ENCODE assay signal across 11 cellular contexts in the genomic region with DNA sequence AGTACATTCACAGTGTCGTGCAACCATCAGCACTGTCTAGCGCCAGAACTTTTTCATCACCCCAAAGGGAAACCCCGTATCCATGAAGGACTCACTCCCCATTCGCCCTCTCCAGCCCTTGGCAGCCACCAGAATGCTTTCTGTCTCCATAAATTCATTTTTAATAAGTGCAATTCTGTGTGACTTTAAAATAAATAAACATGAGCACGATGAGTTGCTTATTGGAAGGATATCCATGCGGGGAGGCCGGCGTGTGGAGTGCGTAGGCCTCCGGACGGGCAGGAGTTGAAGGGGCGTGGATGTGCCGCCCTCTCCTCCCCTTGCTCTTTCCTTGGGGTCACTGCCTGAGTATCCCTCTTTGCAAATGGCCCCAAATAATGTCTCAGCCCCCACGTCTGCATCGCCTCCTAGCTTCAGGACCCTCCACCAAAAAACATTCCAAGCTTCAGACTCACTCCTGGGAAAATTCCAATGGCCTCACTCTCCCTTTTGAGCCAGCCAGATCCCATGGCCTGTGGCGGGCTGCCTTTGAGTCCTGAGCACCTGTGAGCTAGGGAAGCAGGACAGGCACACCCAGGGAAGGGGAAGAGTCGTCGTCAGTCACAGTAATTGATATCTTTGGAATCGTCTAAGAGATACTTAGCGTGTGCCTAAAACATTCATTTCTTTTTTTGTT.
DNase-seq lines count a peak whose midpoint lies in the region; ATAC-seq, FAIRE-seq and TF ChIP-seq lines count a peak whose summit lies in the region.
"Had no signal": no experiment of that assay in that cellular context is flagged by ENCODE, and none has a peak within 500 bp of the region (broad histone marks: within the 10 kb centered on the region; RNA-seq: fewer than 3 reads in every experiment).

No MANE protein-coding gene starts in this region.

- FAIRE-seq in HepG2 (lab: Jason Lieb, UNC), result no peak
- FAIRE-seq: kidney had no signal

- peak overlapping the region; percentile 85 for H3K4me3 Mint-ChIP-seq in activated naive CD4-positive, alpha-beta T cell treated with anti-CD3 and anti-CD28 coated beads, Interleukin-2, amount 10 ng/mL, durations not matched to agents 7 days and 5 days
- H3K4me3 Mint-ChIP-seq in activated T-helper 2 cell treated with anti-CD3 and anti-CD28 coated beads, Interferon-gamma antibody, Interleukin-2, Interleukin-4, amounts not matched to agents 10 μg/mL and 5 μg/mL and 100 μg/mL, durations not matched to agents 14 hours and 24 hours and 36 hours (ENCODE audit: low read depth), result peak overlapping the region; percentile 77
- H3K4me3 Mint-ChIP-seq in type B pancreatic cell, result no peak overlapping the region

- WGBS in HepG2 (ENCODE audit: low lambda C conversion rate), result 96% methylated on average over 20 of the region's 20 CpGs

- H3K27ac ChIP-seq in HepG2 (ENCODE audit: extremely low read length, insufficient read depth, low read length), result no peak overlapping the region

- peaks cover 9 to 28% of the 10 kb centered on the region in 2 experiments for H3K36me3 ChIP-seq in HepG2 (replicated peaks in 1 of 2; ENCODE audit: control insufficient read depth in 1 of 2, insufficient read depth in 2 of 2, low read length in 2 of 2)
- H3K36me3 ChIP-seq: right lobe of liver had no signal

- CTCF ChIA-PET in activated naive CD4-positive, alpha-beta T cell treated with anti-CD3 and anti-CD28 coated beads, Interleukin-2, amount 10 ng/mL, durations not matched to agents 7 days and 5 days (lab: Charles Lee), result interaction anchor here (1.0 kb wide), 1 partner anchor 17 kb away, joined by 3 read pairs; no protein-coding TSS in a partner anchor
- CTCF ChIA-PET in HepG2 (lab: Yijun Ruan, JAX; ENCODE audit: low intra/inter-chr PET ratio, low total read pairs), result no interaction called here

- H2AFZ ChIP-seq in HepG2 (ENCODE audit: low read length), result no peak overlapping the region

- TF ChIP-seq EP300 in HepG2 (IDR thresholded peaks at IDR 0.05; ENCODE audit: low read depth in 2 of 2, low read length in 2 of 2) (no peak), HepG2 (CRISPR knock-in tag; IDR thresholded peaks at IDR 0.05; ENCODE audit: borderline replicate concordance) (no peak)

- H3K9me3 ChIP-seq in HepG2 (ENCODE audit: low read length), result no peaks in the 10 kb centered on the region
- H3K9me3 ChIP-seq: right lobe of liver had no signal

- TF ChIP-seq CTCF in HepG2 (CRISPR knock-in tag; IDR thresholded peaks at IDR 0.05) (no peak), type B pancreatic cell (conservative IDR thresholded peaks at IDR 0.05) (no peak)

- peaks cover 90% of the 10 kb centered on the region for H3K4me1 Mint-ChIP-seq in activated naive CD4-positive, alpha-beta T cell treated with anti-CD3 and anti-CD28 coated beads, Interleukin-2, amount 10 ng/mL, durations not matched to agents 7 days and 5 days
- H3K4me1 Mint-ChIP-seq in activated T-helper 2 cell treated with anti-CD3 and anti-CD28 coated beads, Interferon-gamma antibody, Interleukin-2, Interleukin-4, amounts not matched to agents 10 μg/mL and 5 μg/mL and 100 μg/mL, durations not matched to agents 14 hours and 24 hours and 36 hours (ENCODE audit: low read depth), result peaks cover 66% of the 10 kb centered on the region
- H3K4me1 Mint-ChIP-seq in type B pancreatic cell (ENCODE audit: unreplicated experiment), result peaks cover 46% of the 10 kb centered on the region

- no peak for TF ChIP-seq POLR2A in HepG2 (IDR thresholded peaks at IDR 0.05; ENCODE audit: insufficient read depth in 1 of 2, low read depth in 2 of 2, low read length in 2 of 2)

- H3K27ac Mint-ChIP-seq in activated naive CD4-positive, alpha-beta T cell treated with anti-CD3 and anti-CD28 coated beads, Interleukin-2, amount 10 ng/mL, durations not matched to agents 7 days and 5 days, result peak overlapping the region; percentile 98
- H3K27ac Mint-ChIP-seq in activated T-helper 2 cell treated with anti-CD3 and anti-CD28 coated beads, Interferon-gamma antibody, Interleukin-2, Interleukin-4, amounts not matched to agents 10 μg/mL and 5 μg/mL and 100 μg/mL, durations not matched to agents 14 hours and 24 hours and 36 hours, result peak overlapping the region; percentile 99
- peak overlapping the region; percentile 43 for H3K27ac Mint-ChIP-seq in type B pancreatic cell

- TF ChIP-seq RAD21 in HepG2 (CRISPR knock-in tag; IDR thresholded peaks at IDR 0.05), result no peak

- peaks cover 48% of the 10 kb centered on the region for H3K36me3 Mint-ChIP-seq in activated naive CD4-positive, alpha-beta T cell treated with anti-CD3 and anti-CD28 coated beads, Interleukin-2, amount 10 ng/mL, durations not matched to agents 7 days and 5 days
- peaks cover 22% of the 10 kb centered on the region for H3K36me3 Mint-ChIP-seq in activated T-helper 2 cell treated with anti-CD3 and anti-CD28 coated beads, Interferon-gamma antibody, Interleukin-2, Interleukin-4, amounts not matched to agents 10 μg/mL and 5 μg/mL and 100 μg/mL, durations not matched to agents 14 hours and 24 hours and 36 hours (ENCODE audit: low read depth)
- peaks cover 4% of the 10 kb centered on the region for H3K36me3 Mint-ChIP-seq in type B pancreatic cell

- BruUV-seq in HepG2 (replicated peaks; lab: Mats Ljungman, UMichigan), result no TSS peak

- peaks cover 26% of the 10 kb centered on the region; the same call in 1 of the 2 replicates for H4K20me1 ChIP-seq in HepG2 (ENCODE audit: insufficient read depth, low read length)

- intact Hi-C loops in activated T-helper 2 cell treated with anti-CD3 and anti-CD28 coated beads, Interferon-gamma antibody, Interleukin-2, Interleukin-4, amounts not matched to agents 10 μg/mL and 5 μg/mL and 100 μg/mL, durations not matched to agents 14 hours and 24 hours and 36 hours (cut with micrococcal nuclease), result loop anchor here (5.0 kb wide), 1 partner anchor 200 kb away; no protein-coding TSS in a partner anchor
- intact Hi-C loops in HepG2 (cut with micrococcal nuclease; ENCODE audit: unreplicated experiment), result no loop called here

- no peaks in the 10 kb centered on the region; a peak in 1 of 5 replicates for H3K27me3 ChIP-seq in HepG2 (ENCODE audit: control insufficient read depth in 1 of 2, insufficient read depth in 2 of 2, low read length in 2 of 2)
- H3K27me3 ChIP-seq: right lobe of liver had no signal

- ATAC-seq in HepG2 (no peak), HG02938 (IDR thresholded peaks at IDR 0.05; ENCODE audit: unreplicated experiment) (no peak)
- ATAC-seq: right lobe of liver had no signal

- peaks cover 49% of the 10 kb centered on the region for H3K79me2 ChIP-seq in HepG2 (ENCODE audit: insufficient read depth, low read length)

- in situ Hi-C loops in HepG2 (cut with HindIII; ENCODE audit: extremely low pct_ligation_motif_present, low pct_unique_long_range_greater_than_20kb), result no loop called here

- peaks cover 17% of the 10 kb centered on the region for H3K4me1 ChIP-seq in HepG2 (ENCODE audit: insufficient read depth, low read length)

- DNase-seq in activated naive CD4-positive, alpha-beta T cell treated with anti-CD3 and anti-CD28 coated beads, Interleukin-2, amount 10 ng/mL, durations not matched to agents 7 days and 5 days, result no peak
- no peak for DNase-seq in activated naive CD4-positive, alpha-beta T cell treated with Interleukin-2 at 50 U/mL for 16 hours
- DNase-seq in activated T-helper 2 cell treated with anti-CD3 and anti-CD28 coated beads, Interferon-gamma antibody, Interleukin-2, Interleukin-4, amounts not matched to agents 10 μg/mL and 5 μg/mL and 100 μg/mL, durations not matched to agents 14 hours and 24 hours and 36 hours (ENCODE audit: low spot score), result no peak
- DNase-seq in HepG2 (ENCODE audit: low spot score) (no peak), type B pancreatic cell (ENCODE audit: extremely low spot score, unreplicated experiment) (no peak), NCI-H748 (lab: John Stamatoyannopoulos, UW; ENCODE audit: unreplicated experiment) (no peak), NCI-H2107 treated with DMSO at 0.1 percent for 48 hours (lab: John Stamatoyannopoulos, UW; ENCODE audit: unreplicated experiment) (no peak)
- DNase-seq: kidney, NCI-H524 treated with DMSO at 0.1 percent for 48 hours had no signal

- no peak overlapping the region for H3K9ac ChIP-seq in HepG2 (ENCODE audit: insufficient read depth, low read depth, low read length)

- POLR2A ChIA-PET in HepG2 (lab: Yijun Ruan, JAX), result no interaction called here

- no peak overlapping the region for H3K4me3 ChIP-seq in HepG2 (replicated peaks in 1 of 3; ENCODE audit: insufficient read depth in 1 of 3, low read depth in 2 of 3, low read length in 3 of 3)
- H3K4me3 ChIP-seq: right lobe of liver had no signal

- H3K4me2 ChIP-seq in HepG2 (ENCODE audit: low read depth, low read length), result no peak overlapping the region

- no peaks in the 10 kb centered on the region for H3K27me3 Mint-ChIP-seq in activated naive CD4-positive, alpha-beta T cell treated with anti-CD3 and anti-CD28 coated beads, Interleukin-2, amount 10 ng/mL, durations not matched to agents 7 days and 5 days
- no peaks in the 10 kb centered on the region for H3K27me3 Mint-ChIP-seq in activated T-helper 2 cell treated with anti-CD3 and anti-CD28 coated beads, Interferon-gamma antibody, Interleukin-2, Interleukin-4, amounts not matched to agents 10 μg/mL and 5 μg/mL and 100 μg/mL, durations not matched to agents 14 hours and 24 hours and 36 hours (ENCODE audit: low read depth)
- no peaks in the 10 kb centered on the region for H3K27me3 Mint-ChIP-seq in type B pancreatic cell

- H3K9me3 Mint-ChIP-seq in activated naive CD4-positive, alpha-beta T cell treated with anti-CD3 and anti-CD28 coated beads, Interleukin-2, amount 10 ng/mL, durations not matched to agents 7 days and 5 days, result no peaks in the 10 kb centered on the region
- H3K9me3 Mint-ChIP-seq in activated T-helper 2 cell treated with anti-CD3 and anti-CD28 coated beads, Interferon-gamma antibody, Interleukin-2, Interleukin-4, amounts not matched to agents 10 μg/mL and 5 μg/mL and 100 μg/mL, durations not matched to agents 14 hours and 24 hours and 36 hours, result no peaks in the 10 kb centered on the region
- H3K9me3 Mint-ChIP-seq in type B pancreatic cell, result no peaks in the 10 kb centered on the region

TF ChIP-seq in HepG2, 621 proteins besides CTCF, POLR2A, EP300 and RAD21:
- TF ChIP-seq AGO2 (optimal IDR thresholded peaks at IDR 0.05; ENCODE audit: low read depth, low read length) (peak; percentile 59), IKZF1 (IDR thresholded peaks at IDR 0.05) (no peak)
TF ChIP-seq in HepG2: peak in this region for 1.

Comparison
In these comparisons a context has a peak if more than half of its experiments do, and no peak if none do; other contexts are left out.
1. H3K27ac Mint-ChIP-seq: peak in every context shown above with its lines; median percentile 99 in activated T-helper 2 cell treated with anti-CD3 and anti-CD28 coated beads, Interferon-gamma antibody, Interleukin-2, Interleukin-4, amounts not matched to agents 10 μg/mL and 5 μg/mL and 100 μg/mL, durations not matched to agents 14 hours and 24 hours and 36 hours; 98 in activated naive CD4-positive, alpha-beta T cell treated with anti-CD3 and anti-CD28 coated beads, Interleukin-2, amount 10 ng/mL, durations not matched to agents 7 days and 5 days; 43 in type B pancreatic cell.